Comparison of ENCODE assay signal across 15 cellular contexts in the genomic region with DNA sequence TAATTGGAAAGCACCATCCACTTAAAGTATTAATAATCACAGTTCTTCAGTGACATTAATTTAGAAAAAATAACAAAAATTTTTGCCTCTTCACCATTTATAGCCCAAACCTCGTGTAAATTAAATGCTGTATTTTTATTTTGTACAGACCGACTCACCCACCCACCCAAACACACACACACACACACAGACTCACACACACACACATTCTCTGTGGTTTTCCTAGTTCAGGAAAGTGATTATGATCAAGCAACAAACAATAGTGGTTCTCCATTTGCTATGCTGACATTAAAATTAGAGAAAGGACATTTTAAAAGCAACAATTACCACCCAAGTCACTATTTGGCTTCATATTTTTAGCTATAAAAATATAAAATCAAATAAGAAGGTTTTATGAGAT.
"Had no signal": no experiment of that assay in that cellular context is flagged by ENCODE, and none has a peak within 500 bp of the region (broad histone marks: within the 10 kb centered on the region; RNA-seq: fewer than 3 reads in every experiment).

No MANE protein-coding gene starts in this region.

- DNase-seq: activated CD4-positive, CD25-positive, alpha-beta regulatory T cell; amygdala; dorsolateral prefrontal cortex; esophagus squamous epithelium; head of caudate nucleus; mesendoderm; right cardiac atrium; spleen; stimulated activated CD4-positive, alpha-beta T cell treated with anti-CD3 and anti-CD28 coated beads, Interleukin-1b, Interleukin-23, amount 100 ng/mL, for 48 hours; stimulated activated naive B cell treated with anti-CD40 and anti-IgM and Interleukin-4, amounts not matched to agents 10 μg/mL and 1 μg/mL and 100 μg/mL, for 72 hours; T-helper 17 cell; trophoblast cell had no signal

- H3K27me3 ChIP-seq: dorsolateral prefrontal cortex, esophagus squamous epithelium, spleen had no signal

- H3K27me3 Mint-ChIP-seq: activated naive CD8-positive, alpha-beta T cell; stimulated activated naive B cell treated with anti-CD40 and anti-IgM and Interleukin-4, amounts not matched to agents 10 μg/mL and 1 μg/mL and 100 μg/mL, for 72 hours; T-helper 17 cell had no signal

- H3K36me3 ChIP-seq: esophagus squamous epithelium, spleen had no signal

- H3K27ac Mint-ChIP-seq: activated naive CD8-positive, alpha-beta T cell; activated T-helper 2 cell treated with anti-CD3 and anti-CD28 coated beads, Interferon-gamma antibody, Interleukin-2, Interleukin-4, amounts not matched to agents 10 μg/mL and 5 μg/mL and 100 μg/mL, durations not matched to agents 14 hours and 24 hours and 36 hours; stimulated activated naive B cell treated with anti-CD40 and anti-IgM and Interleukin-4, amounts not matched to agents 10 μg/mL and 1 μg/mL and 100 μg/mL, for 72 hours; T-helper 17 cell had no signal

- H3K36me3 Mint-ChIP-seq: activated naive CD8-positive, alpha-beta T cell; stimulated activated naive B cell treated with anti-CD40 and anti-IgM and Interleukin-4, amounts not matched to agents 10 μg/mL and 1 μg/mL and 100 μg/mL, for 72 hours had no signal

- H3K9me3 ChIP-seq: esophagus squamous epithelium, spleen had no signal

- ATAC-seq: left lobe of liver; right cardiac atrium; stimulated activated naive B cell treated with anti-CD40 and anti-IgM and Interleukin-4, amounts not matched to agents 10 μg/mL and 1 μg/mL and 100 μg/mL, for 72 hours; T-helper 17 cell had no signal

- H3K4me3 ChIP-seq: dorsolateral prefrontal cortex, esophagus squamous epithelium, spleen had no signal

- H3K4me3 Mint-ChIP-seq: activated naive CD8-positive, alpha-beta T cell; stimulated activated naive B cell treated with anti-CD40 and anti-IgM and Interleukin-4, amounts not matched to agents 10 μg/mL and 1 μg/mL and 100 μg/mL, for 72 hours; T-helper 17 cell had no signal

- H3K27ac ChIP-seq: dorsolateral prefrontal cortex had no signal

- H3K4me1 Mint-ChIP-seq: stimulated activated naive B cell treated with anti-CD40 and anti-IgM and Interleukin-4, amounts not matched to agents 10 μg/mL and 1 μg/mL and 100 μg/mL, for 72 hours; T-helper 17 cell had no signal

- H3K9me3 Mint-ChIP-seq: stimulated activated naive B cell treated with anti-CD40 and anti-IgM and Interleukin-4, amounts not matched to agents 10 μg/mL and 1 μg/mL and 100 μg/mL, for 72 hours had no signal
